8 cellular contexts compared by ENCODE assay signal in genomic region chr3:88058593-88059379, GRCh38. TPM values are rescaled to one million over a fixed set of nuclear protein-coding genes. Genes with fewer than 3 reads are reported as not detected.
DNase-seq lines count a peak whose midpoint lies in the region; ATAC-seq, FAIRE-seq and TF ChIP-seq lines count a peak whose summit lies in the region.

TSS of gene CGGBP1 (minus strand) at chr3:88059005. CDS start at chr3:88055976, 3,029 bp downstream.
TSS of gene ZNF654 (plus strand) at chr3:88059255. CDS start at chr3:88059320, 65 bp downstream.

- no peak for TF ChIP-seq CTCF in astrocyte of the cerebellum (IDR thresholded peaks at IDR 0.05; ENCODE audit: low read depth, low read length, missing control alignments)

- in situ Hi-C loops in astrocyte of the cerebellum (cut with HindIII; ENCODE audit: low sequenced_read_pairs), result no loop called here

- peaks cover 6% of the 10 kb centered on the region for H3K36me3 ChIP-seq in rectal smooth muscle tissue (ENCODE audit: control insufficient read depth, insufficient read depth, low read length)
- H3K36me3 ChIP-seq in aorta (ENCODE audit: control insufficient read depth in 1 of 2, insufficient read depth in 2 of 2, low read length in 1 of 2), result peaks cover 3 to 5% of the 10 kb centered on the region in 2 donors

- intact Hi-C loops in aorta (cut with DNase I), result loop anchor here (2.0 to 10.0 kb wide), 3 partner anchors 56 to 92 kb away; partner anchors contain the start of gene C3orf38 (in 1 of the 2)

- H3K27ac ChIP-seq in rectal smooth muscle tissue (ENCODE audit: low read depth, low read length), result peak within 1 kb of the TSS; percentile 96
- H3K27ac ChIP-seq in aorta (ENCODE audit: low read depth in 1 of 2, low read length in 2 of 2), result peak within 1 kb of the TSS; percentile 64 to 94

- H3K27me3 ChIP-seq in rectal smooth muscle tissue (ENCODE audit: control insufficient read depth, insufficient read depth, low read length), result no peaks in the 10 kb centered on the region
- H3K27me3 ChIP-seq in aorta (ENCODE audit: control insufficient read depth in 1 of 2, insufficient read depth in 2 of 2, low read length in 1 of 2), result no peaks in the 10 kb centered on the region

- FAIRE-seq in GM18507 (lab: Jason Lieb, UNC), result peak; percentile 99

- peak; percentile 84 for DNase-seq in GM18507 (ENCODE audit: extremely low spot score, insufficient read length, low read depth)
- DNase-seq in NCI-H2029 treated with DMSO at 0.1 percent for 48 hours (lab: John Stamatoyannopoulos, UW), result peak; percentile 98
- peak; percentile 98 for DNase-seq in T-helper 9 cell
- DNase-seq in astrocyte of the cerebellum (ENCODE audit: low read depth), result peak; percentile 99
- DNase-seq in hepatic stellate cell (ENCODE audit: low spot score), result peak; percentile 95
- DNase-seq in aorta, result peak; percentile 98 to 99

- WGBS in aorta, 2 donors, result 0% methylated on average over 55 to 76 of the region's 76 CpGs

- H3K4me1 ChIP-seq in rectal smooth muscle tissue (ENCODE audit: control insufficient read depth, insufficient read depth, low read length) (peaks cover 13% of the 10 kb centered on the region), aorta (ENCODE audit: control insufficient read depth in 1 of 2, insufficient read depth in 2 of 2, low read length in 2 of 2) (peaks cover 2 to 3% of the 10 kb centered on the region in 2 donors)

- H3K4me3 ChIP-seq in astrocyte of the cerebellum (ENCODE audit: low read depth, low read length), result peak within 1 kb of the TSS; percentile 88
- peak within 1 kb of the TSS; percentile 84 for H3K4me3 ChIP-seq in rectal smooth muscle tissue (ENCODE audit: low read length)
- peak within 1 kb of the TSS; percentile 88 to 92 for H3K4me3 ChIP-seq in aorta (ENCODE audit: low read length in 2 of 2)

- no peaks in the 10 kb centered on the region for H3K9me3 ChIP-seq in aorta (ENCODE audit: control insufficient read depth, low read length)

- peak within 1 kb of the TSS; percentile 91 for H3K9ac ChIP-seq in rectal smooth muscle tissue (ENCODE audit: low read length)

- ATAC-seq in HG02981 (IDR thresholded peaks at IDR 0.05; ENCODE audit: unreplicated experiment) (peak; percentile 93), aorta (ENCODE audit: low FRiP score) (peak; percentile 98)

RNA-seq across cellular contexts. Expression of gene CGGBP1, which starts in this region (rescaled TPM):
- 10 to 100 TPM; 65.8 to 73.6 TPM for total RNA-seq in aorta
- 10 to 100 TPM; 41.3 to 53.2 TPM for polyA plus RNA-seq in aorta

RNA-seq across cellular contexts. Expression of gene ZNF654, which starts in this region (rescaled TPM):
- total RNA-seq in aorta, result 10 to 100 TPM; 18.0 to 28.3 TPM
- polyA plus RNA-seq in aorta, result 1 to 10 TPM; 3.0 to 4.9 TPM

Comparison
In these comparisons a context has a peak if more than half of its experiments do, and no peak if none do; other contexts are left out.
1. Peak in every context shown above with its lines: DNase-seq, ATAC-seq, H3K4me3 ChIP-seq and H3K27ac ChIP-seq.